8 cellular contexts compared by ENCODE assay signal in genomic region chr2:27442282-27442980, GRCh38. TPM values are rescaled to one million over a fixed set of nuclear protein-coding genes. Genes with fewer than 3 reads are reported as not detected.
A peak's percentile ranks its signal among the peaks of the same experiment; 100 is the strongest.
DNase-seq lines count a peak whose midpoint lies in the region; ATAC-seq, FAIRE-seq and TF ChIP-seq lines count a peak whose summit lies in the region.

Gene KRTCAP3 (plus strand): TSS chr2:27442381. CDS start chr2:27442413, 32 bp downstream.

- TF ChIP-seq CTCF in keratinocyte (optimal IDR thresholded peaks at IDR 0.05 in 1 of 3, IDR thresholded peaks at IDR 0.05 in 1 of 3, conservative IDR thresholded peaks at IDR 0.05 in 1 of 3; ENCODE audit: extremely low read depth in 1 of 3, insufficient read depth in 2 of 3, low read length in 3 of 3), result peak in 1 of 3 experiments; percentile 58

- peak within 1 kb of the TSS; percentile 76 for H3K9ac ChIP-seq in keratinocyte (ENCODE audit: control insufficient read depth, extremely low read depth, insufficient read depth, low read length)

- peak within 1 kb of the TSS; percentile 49 for H2AFZ ChIP-seq in keratinocyte (ENCODE audit: control insufficient read depth, low read length)

- FAIRE-seq in keratinocyte (lab: Jason Lieb, UNC), result no peak

- H3K36me3 Mint-ChIP-seq in activated naive CD4-positive, alpha-beta T cell treated with anti-CD3 and anti-CD28 coated beads, Interleukin-2, amount 50 U/mL, for 72 hours, result peaks cover 19 to 21% of the 10 kb centered on the region in 2 donors

- H3K79me2 ChIP-seq in keratinocyte (ENCODE audit: control insufficient read depth, insufficient read depth, low read length), result no peaks in the 10 kb centered on the region

- no peaks in the 10 kb centered on the region for H3K9me1 ChIP-seq in keratinocyte (ENCODE audit: control insufficient read depth, extremely low read depth, insufficient read depth, low read length)

- H3K9me3 Mint-ChIP-seq in activated naive CD4-positive, alpha-beta T cell treated with anti-CD3 and anti-CD28 coated beads, Interleukin-2, amount 50 U/mL, for 72 hours, result no peaks in the 10 kb centered on the region

- H3K4me1 ChIP-seq in keratinocyte (ENCODE audit: control insufficient read depth, extremely low read depth, insufficient read depth, low read length) (peaks cover 21% of the 10 kb centered on the region), HAP-1 (no peaks in the 10 kb centered on the region)

- DNase-seq in DMS153 treated with DMSO at 0.1 percent for 48 hours (lab: John Stamatoyannopoulos, UW; ENCODE audit: unreplicated experiment) (peak; percentile 45), NCI-H345 (lab: John Stamatoyannopoulos, UW) (peak; percentile 86), keratinocyte (ENCODE audit: low read depth, low spot score) (no peak), HAP-1 (ENCODE audit: low spot score in 2 of 2) (no peak)
- DNase-seq in activated naive CD4-positive, alpha-beta T cell treated with anti-CD3 and anti-CD28 coated beads, Interleukin-2, amount 50 U/mL, for 72 hours (ENCODE audit: low spot score in 2 of 2), result peak in 1 of 2 donors; percentile 30
- peak; percentile 24 to 34 for DNase-seq in stimulated activated CD4-positive, alpha-beta T cell treated with anti-CD3 and anti-CD28 coated beads, Interleukin-4, amount 100 ng/mL, for 4 hours

- H3K4me3 ChIP-seq in keratinocyte (ENCODE audit: control insufficient read depth in 2 of 3, extremely low read depth in 1 of 3, insufficient read depth in 2 of 3, low read depth in 1 of 3, low read length in 3 of 3) (peak within 1 kb of the TSS; percentile 35 to 72 (median 70)), HAP-1 (no peak within 1 kb of the TSS)

- H3K27ac ChIP-seq in keratinocyte (ENCODE audit: control insufficient read depth, insufficient read depth, low read length), result peak within 1 kb of the TSS; percentile 36

- H3K4me2 ChIP-seq in keratinocyte (ENCODE audit: control insufficient read depth, extremely low read depth, insufficient read depth, low read depth, low read length), result peak within 1 kb of the TSS; percentile 72

- H3K36me3 ChIP-seq in keratinocyte (ENCODE audit: control insufficient read depth in 2 of 2, extremely low read depth in 1 of 2, insufficient read depth in 2 of 2, low read length in 2 of 2) (peaks cover 21 to 39% of the 10 kb centered on the region in 2 experiments), HAP-1 (replicated peaks) (peaks cover 49% of the 10 kb centered on the region)

- dilution Hi-C loops in keratinocyte (cut with MboI; ENCODE audit: extremely low pct_ligation_motif_present, low sequenced_read_pairs), result no loop called here

- peak; percentile 41 to 71 for ATAC-seq in activated naive CD4-positive, alpha-beta T cell treated with anti-CD3 and anti-CD28 coated beads, Interleukin-2, amount 50 U/mL, for 72 hours
- ATAC-seq in GM19395 (IDR thresholded peaks at IDR 0.05; ENCODE audit: unreplicated experiment) (no peak), GM21786 (IDR thresholded peaks at IDR 0.05; ENCODE audit: unreplicated experiment) (no peak)

- no peaks in the 10 kb centered on the region for H3K9me3 ChIP-seq in keratinocyte (ENCODE audit: control insufficient read depth, low read depth, low read length)
- no peaks in the 10 kb centered on the region for H3K9me3 ChIP-seq in HAP-1

- peak within 1 kb of the TSS; percentile 44 to 73 for H3K27ac Mint-ChIP-seq in activated naive CD4-positive, alpha-beta T cell treated with anti-CD3 and anti-CD28 coated beads, Interleukin-2, amount 50 U/mL, for 72 hours

- no peaks in the 10 kb centered on the region for H3K27me3 ChIP-seq in keratinocyte (ENCODE audit: control insufficient read depth, extremely low read depth, insufficient read depth, low read length)
- H3K27me3 ChIP-seq in HAP-1 (ENCODE audit: low read depth), result no peaks in the 10 kb centered on the region

- no peaks in the 10 kb centered on the region for H4K20me1 ChIP-seq in keratinocyte (ENCODE audit: control insufficient read depth, extremely low read depth, insufficient read depth, low read length)

- in situ Hi-C loops in HAP-1 (cut with MboI; ENCODE audit: low sequenced_read_pairs), result no loop called here

RNA-seq across cellular contexts. Expression of gene KRTCAP3, which starts in this region (rescaled TPM):
- total RNA-seq in activated naive CD4-positive, alpha-beta T cell treated with anti-CD3 and anti-CD28 coated beads, Interleukin-2, amount 50 U/mL, for 72 hours, result 1 to 10 TPM; 7.9 to 8.3 TPM
- 8.6 to 22.9 TPM (median 14.7 TPM) in 3 replicates for polyA plus RNA-seq in keratinocyte
- 5.3 TPM for polyA plus RNA-seq in keratinocyte (2011; ENCODE audit: low read depth)
- 9.6 and 16.4 TPM in 2 replicates for polyA plus RNA-seq in keratinocyte (2011; cell fraction: cytosol; rRNA removed)
- polyA plus RNA-seq in keratinocyte (2011; cell fraction: nucleus; rRNA removed), result 13.2 and 15.4 TPM in 2 replicates
- polyA plus RNA-seq in keratinocyte (2012; ENCODE audit: low replicate concordance), result 14.8 and 29.9 TPM in 2 replicates
- polyA minus RNA-seq in keratinocyte, result 4.7 to 13.2 TPM (median 7.1 TPM) in 3 replicates
- polyA minus RNA-seq in keratinocyte (2011; cell fraction: cytosol; rRNA and poly(A)+ RNA removed), result 6.1 TPM
- polyA minus RNA-seq in keratinocyte (2011; cell fraction: nucleus; rRNA and poly(A)+ RNA removed), result 2.4 and 3.1 TPM in 2 replicates

Comparison
In these comparisons a context has a peak if more than half of its experiments do, and no peak if none do; other contexts are left out.
1. DNase-seq: peak in DMS153 treated with DMSO at 0.1 percent for 48 hours (single experiment), NCI-H345 (single experiment) and stimulated activated CD4-positive, alpha-beta T cell treated with anti-CD3 and anti-CD28 coated beads, Interleukin-4, amount 100 ng/mL, for 4 hours (2 of 2); none in keratinocyte (single experiment) and HAP-1 (0 of 2).
2. ATAC-seq: peak in activated naive CD4-positive, alpha-beta T cell treated with anti-CD3 and anti-CD28 coated beads, Interleukin-2, amount 50 U/mL, for 72 hours (2 of 2); none in GM19395 (single experiment) and GM21786 (single experiment).